ENCODE assay signal across 8 cellular contexts in genomic region chr12:10331642-10332239, GRCh38. TPM values are rescaled to one million over a fixed set of nuclear protein-coding genes. Genes with fewer than 3 reads are reported as not detected.
DNase-seq lines count a peak whose midpoint lies in the region; ATAC-seq, FAIRE-seq and TF ChIP-seq lines count a peak whose summit lies in the region.

No MANE protein-coding gene starts in this region.

- peaks cover 9% of the 10 kb centered on the region for H3K9me3 Mint-ChIP-seq in stimulated activated effector memory CD8-positive, alpha-beta T cell treated with anti-CD3 and anti-CD28 coated beads, Interleukin-12 subunit alpha, Interleukin-12 subunit beta, amount 100 ng/mL, for 72 hours
- peaks cover 7% of the 10 kb centered on the region for H3K9me3 Mint-ChIP-seq in activated CD4-positive, alpha-beta memory T cell treated with anti-CD3 and anti-CD28 coated beads, Interleukin-2, amount 10 ng/mL, durations not matched to agents 7 days and 5 days

- POLR2A ChIA-PET in A549 (lab: Yijun Ruan, JAX), result no interaction called here
- POLR2A ChIA-PET in activated CD4-positive, alpha-beta memory T cell treated with anti-CD3 and anti-CD28 coated beads, Interleukin-2, amount 10 ng/mL, durations not matched to agents 7 days and 5 days (lab: Charles Lee), result no interaction called here

- intact Hi-C loops in ascending aorta (cut with DNase I), result loop anchor here (1.0 kb wide), 1 partner anchor 231 kb away; no protein-coding TSS in a partner anchor

- H3K27ac Mint-ChIP-seq in stimulated activated effector memory CD8-positive, alpha-beta T cell treated with anti-CD3 and anti-CD28 coated beads, Interleukin-12 subunit alpha, Interleukin-12 subunit beta, amount 100 ng/mL, for 72 hours, result peak overlapping the region; percentile 6
- H3K27ac Mint-ChIP-seq in activated CD4-positive, alpha-beta memory T cell treated with anti-CD3 and anti-CD28 coated beads, Interleukin-2, amount 10 ng/mL, durations not matched to agents 7 days and 5 days, result no peak overlapping the region

- peak; percentile 92 for FAIRE-seq in A549 (lab: Jason Lieb, UNC)

- H3K4me2 ChIP-seq in A549, result no peak overlapping the region

- peaks cover 17% of the 10 kb centered on the region for H3K27me3 Mint-ChIP-seq in activated CD4-positive, alpha-beta memory T cell treated with anti-CD3 and anti-CD28 coated beads, Interleukin-2, amount 10 ng/mL, durations not matched to agents 7 days and 5 days

- TF ChIP-seq EP300 in A549 (IDR thresholded peaks at IDR 0.05), result no peak

- H3K27ac ChIP-seq in A549, result no peak overlapping the region
- H3K27ac ChIP-seq in ascending aorta, result no peak overlapping the region

- H3K36me3 ChIP-seq in ascending aorta, result no peaks in the 10 kb centered on the region

- ATAC-seq in A549 (peak; percentile 92 to 95), GM21619 (IDR thresholded peaks at IDR 0.05; ENCODE audit: unreplicated experiment) (no peak)
- ATAC-seq in stimulated activated effector memory CD8-positive, alpha-beta T cell treated with anti-CD3 and anti-CD28 coated beads, Interleukin-12 subunit alpha, Interleukin-12 subunit beta, amount 100 ng/mL, for 72 hours, result no peak

- H3K27me3 ChIP-seq in ascending aorta, result no peaks in the 10 kb centered on the region

- H3K4me3 ChIP-seq in A549 (no peak overlapping the region), GM12865 (ENCODE audit: low read depth, low read length) (no peak overlapping the region), ascending aorta (no peak overlapping the region)

- TF ChIP-seq CTCF in A549 (IDR thresholded peaks at IDR 0.05) (peak; percentile 89), GM12865 (IDR thresholded peaks at IDR 0.05; ENCODE audit: insufficient read depth, low read depth, low read length, missing control alignments) (peak; percentile 56), ascending aorta (IDR thresholded peaks at IDR 0.05) (peak; percentile 38 to 68 (median 51))

- peak; percentile 59 to 68 for DNase-seq in A549 (ENCODE audit: low read depth in 1 of 2, low spot score in 1 of 2)
- DNase-seq in GM12865 (ENCODE audit: low read depth), result peak; percentile 49
- DNase-seq in NCI-H2107 treated with DMSO at 0.1 percent for 48 hours (lab: John Stamatoyannopoulos, UW; ENCODE audit: unreplicated experiment), result peak; percentile 70
- DNase-seq in ascending aorta (ENCODE audit: low spot score in 2 of 2), result no peak
- peak; percentile 42 for DNase-seq in hepatic stellate cell (ENCODE audit: low spot score)
- DNase-seq in stimulated activated effector memory CD8-positive, alpha-beta T cell treated with anti-CD3 and anti-CD28 coated beads, Interleukin-12 subunit alpha, Interleukin-12 subunit beta, amount 100 ng/mL, for 72 hours (ENCODE audit: low spot score in 2 of 2), result no peak
- DNase-seq in activated CD4-positive, alpha-beta memory T cell treated with anti-CD3 and anti-CD28 coated beads, Interleukin-2, amount 10 ng/mL, durations not matched to agents 7 days and 5 days, result no peak

- TF ChIP-seq RAD21 in A549 (conservative IDR thresholded peaks at IDR 0.05 in 1 of 2, IDR thresholded peaks at IDR 0.05 in 1 of 2), result peak; percentile 92 to 96

- H3K4me1 ChIP-seq in A549 (no peaks in the 10 kb centered on the region), ascending aorta (no peaks in the 10 kb centered on the region)

- no peak overlapping the region for H3K4me3 Mint-ChIP-seq in stimulated activated effector memory CD8-positive, alpha-beta T cell treated with anti-CD3 and anti-CD28 coated beads, Interleukin-12 subunit alpha, Interleukin-12 subunit beta, amount 100 ng/mL, for 72 hours
- no peak overlapping the region for H3K4me3 Mint-ChIP-seq in activated CD4-positive, alpha-beta memory T cell treated with anti-CD3 and anti-CD28 coated beads, Interleukin-2, amount 10 ng/mL, durations not matched to agents 7 days and 5 days

- WGBS in A549 (ENCODE audit: missing lambda C conversion rate), result 46% methylated on average over 2 of the region's 2 CpGs

- H3K4me1 Mint-ChIP-seq in stimulated activated effector memory CD8-positive, alpha-beta T cell treated with anti-CD3 and anti-CD28 coated beads, Interleukin-12 subunit alpha, Interleukin-12 subunit beta, amount 100 ng/mL, for 72 hours, result peaks cover 36% of the 10 kb centered on the region
- H3K4me1 Mint-ChIP-seq in activated CD4-positive, alpha-beta memory T cell treated with anti-CD3 and anti-CD28 coated beads, Interleukin-2, amount 10 ng/mL, durations not matched to agents 7 days and 5 days, result no peaks in the 10 kb centered on the region

- peaks cover 15% of the 10 kb centered on the region for H3K36me3 Mint-ChIP-seq in stimulated activated effector memory CD8-positive, alpha-beta T cell treated with anti-CD3 and anti-CD28 coated beads, Interleukin-12 subunit alpha, Interleukin-12 subunit beta, amount 100 ng/mL, for 72 hours
- no peaks in the 10 kb centered on the region for H3K36me3 Mint-ChIP-seq in activated CD4-positive, alpha-beta memory T cell treated with anti-CD3 and anti-CD28 coated beads, Interleukin-2, amount 10 ng/mL, durations not matched to agents 7 days and 5 days (ENCODE audit: low read depth)

- H3K9me3 ChIP-seq in A549 (peaks cover 6% of the 10 kb centered on the region; the same call in 2 of the 3 replicates), ascending aorta (no peaks in the 10 kb centered on the region)

- TF ChIP-seq POLR2A in A549 (IDR thresholded peaks at IDR 0.05; ENCODE audit: low read length), result no peak

- CTCF ChIA-PET in A549 (lab: Yijun Ruan, JAX), result interaction anchor here (0.6 to 3.6 kb wide), 9 partner anchors 8 to 388 kb away, joined by 3 to 26 read pairs (median 5); no protein-coding TSS in a partner anchor
- CTCF ChIA-PET in activated CD4-positive, alpha-beta memory T cell treated with anti-CD3 and anti-CD28 coated beads, Interleukin-2, amount 10 ng/mL, durations not matched to agents 7 days and 5 days (lab: Charles Lee), result no interaction called here

TF ChIP-seq in A549, 52 proteins besides CTCF, POLR2A, EP300 and RAD21:
- TF ChIP-seq SMC3 (IDR thresholded peaks at IDR 0.05) (peak; percentile 95), MAX (IDR thresholded peaks at IDR 0.05) (no peak)

RNA-seq across cellular contexts. Expression of gene KLRD1, which starts 24.1 kb away (rescaled TPM):
- polyA plus RNA-seq in A549 (2011; rRNA removed) (0.01 TPM in 1 of 2 replicates, not detected in the other), A549 (2017; fragmentation: RNase III; extraction: RNeasy Plus Mini Kit Qiagen cat#74134 plus additional on column Dnase treatment) (not detected in 3 replicates)
- polyA plus RNA-seq in A549 (2012; cell fraction: cytosol; rRNA removed), result not detected in 2 replicates
- not detected in 2 replicates for polyA plus RNA-seq in A549 (2012; cell fraction: nucleus; rRNA removed)
- under 0.01 TPM in 1 of 2 replicates, not detected in the other for polyA minus RNA-seq in A549 (2011; rRNA and poly(A)+ RNA removed)
- total RNA-seq in ascending aorta, result 0.11 TPM
- 1 to 10 TPM in 1 of 2 experiments, under 1 TPM in 1; 0.65 to 1.1 TPM for total RNA-seq in activated CD4-positive, alpha-beta memory T cell treated with anti-CD3 and anti-CD28 coated beads, Interleukin-2, amount 10 ng/mL, durations not matched to agents 7 days and 5 days

RNA-seq across cellular contexts. Expression of gene KLRK1, which starts 58.1 kb away (rescaled TPM):
- polyA plus RNA-seq in A549 (2011; rRNA removed) (not detected in 2 replicates), A549 (2017; fragmentation: RNase III; extraction: RNeasy Plus Mini Kit Qiagen cat#74134 plus additional on column Dnase treatment) (not detected in 3 replicates)
- not detected in 2 replicates for polyA plus RNA-seq in A549 (2012; cell fraction: cytosol; rRNA removed)
- not detected in 2 replicates for polyA plus RNA-seq in A549 (2012; cell fraction: nucleus; rRNA removed)
- not detected in 2 replicates for polyA minus RNA-seq in A549 (2011; rRNA and poly(A)+ RNA removed)
- total RNA-seq in ascending aorta, result not detected
- under 1 TPM; 0.43 to 0.93 TPM for total RNA-seq in activated CD4-positive, alpha-beta memory T cell treated with anti-CD3 and anti-CD28 coated beads, Interleukin-2, amount 10 ng/mL, durations not matched to agents 7 days and 5 days

Comparison
In these comparisons a context has a peak if more than half of its experiments do, and no peak if none do; other contexts are left out.
1. ATAC-seq: peak in A549 (2 of 2); none in stimulated activated effector memory CD8-positive, alpha-beta T cell treated with anti-CD3 and anti-CD28 coated beads, Interleukin-12 subunit alpha, Interleukin-12 subunit beta, amount 100 ng/mL, for 72 hours (single experiment) and GM21619 (single experiment).
2. DNase-seq: peak in A549 (2 of 2), GM12865 (single experiment), NCI-H2107 treated with DMSO at 0.1 percent for 48 hours (single experiment) and hepatic stellate cell (single experiment); none in ascending aorta (0 of 2), stimulated activated effector memory CD8-positive, alpha-beta T cell treated with anti-CD3 and anti-CD28 coated beads, Interleukin-12 subunit alpha, Interleukin-12 subunit beta, amount 100 ng/mL, for 72 hours (0 of 2) and activated CD4-positive, alpha-beta memory T cell treated with anti-CD3 and anti-CD28 coated beads, Interleukin-2, amount 10 ng/mL, durations not matched to agents 7 days and 5 days (single experiment).
3. Peak in every context shown above with its lines, with median percentiles within 50 percentile points of each other: CTCF ChIP-seq.